Comparison of ENCODE assay signal across 11 cellular contexts in the genomic region with DNA sequence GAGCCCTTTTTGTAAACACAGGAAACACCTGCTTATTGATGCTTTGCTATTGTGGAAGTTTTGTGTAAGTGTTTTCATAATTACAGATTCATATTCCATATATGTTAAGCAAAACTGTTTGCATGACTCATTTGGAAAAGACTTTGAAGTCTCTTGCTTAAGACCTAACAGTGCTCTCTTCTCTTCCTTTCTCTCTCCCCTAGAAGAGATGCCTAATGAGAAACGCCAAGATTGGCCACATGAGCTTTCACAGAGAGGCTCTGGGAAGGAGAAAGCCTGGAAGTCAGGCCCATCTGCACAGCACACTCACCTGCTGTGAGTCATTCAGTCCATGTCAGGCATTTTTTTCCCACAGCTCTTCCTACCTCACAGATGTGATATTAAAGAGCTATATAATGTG.
DNase-seq lines count a peak whose midpoint lies in the region; ATAC-seq, FAIRE-seq and TF ChIP-seq lines count a peak whose summit lies in the region.
"Had no signal": no experiment of that assay in that cellular context is flagged by ENCODE, and none has a peak within 500 bp of the region (broad histone marks: within the 10 kb centered on the region; RNA-seq: fewer than 3 reads in every experiment).

No MANE protein-coding gene starts in this region.

- DNase-seq in MCF 10A (ENCODE audit: unreplicated experiment) (peak; percentile 90), breast epithelium (ENCODE audit: low spot score in 2 of 2) (no peak), RPMI8226 (peak; percentile 26), fibroblast of mammary gland (ENCODE audit: low read depth) (peak; percentile 63), urothelium cell line (ENCODE audit: low spot score) (peak; percentile 14), NCI-H2196 treated with DMSO at 0.1 percent for 48 hours (lab: John Stamatoyannopoulos, UW; ENCODE audit: unreplicated experiment) (no peak), NK-92 (lab: John Stamatoyannopoulos, UW; ENCODE audit: unreplicated experiment) (no peak)
- DNase-seq: hippocampal formation, NCI-H1092 had no signal

- no peak for TF ChIP-seq CTCF in MCF 10A (IDR thresholded peaks at IDR 0.05; ENCODE audit: unreplicated experiment)
- TF ChIP-seq CTCF in breast epithelium (IDR thresholded peaks at IDR 0.05): no peak
- no peak for TF ChIP-seq CTCF in fibroblast of mammary gland (conservative IDR thresholded peaks at IDR 0.05; ENCODE audit: control insufficient read depth, insufficient read depth, low read depth, low read length)

- no peaks in the 10 kb centered on the region for H3K27me3 Mint-ChIP-seq in MCF 10A (ENCODE audit: insufficient read depth, unreplicated experiment)

- no peaks in the 10 kb centered on the region for H3K4me1 ChIP-seq in breast epithelium

- H3K27ac Mint-ChIP-seq in MCF 10A (ENCODE audit: low read depth, unreplicated experiment): no peak overlapping the region

- no peaks in the 10 kb centered on the region for H3K9me3 ChIP-seq in breast epithelium

- no peaks in the 10 kb centered on the region for H3K36me3 ChIP-seq in breast epithelium

- POLR2A ChIA-PET in MCF 10A (lab: Yijun Ruan, JAX): interaction anchor here (0.8 to 2.0 kb wide), 6 partner anchors 22 to 364 kb away, joined by 3 to 9 read pairs (median 7); partner anchors contain the start of gene PALMD

- intact Hi-C loops in MCF 10A (cut with micrococcal nuclease): no loop called here
- intact Hi-C loops in breast epithelium (cut with DNase I; ENCODE audit: low total_unique reads): no loop called here

- peaks cover 24% of the 10 kb centered on the region for H3K4me1 Mint-ChIP-seq in MCF 10A (ENCODE audit: insufficient read depth, unreplicated experiment)

- BruUV-seq in MCF 10A (replicated peaks; lab: Mats Ljungman, UMichigan): no TSS peak

- no peak overlapping the region for H3K4me3 Mint-ChIP-seq in MCF 10A (ENCODE audit: unreplicated experiment)

- H3K4me3 ChIP-seq in breast epithelium (no peak overlapping the region), fibroblast of mammary gland (ENCODE audit: control insufficient read depth, low read depth, low read length) (no peak overlapping the region)
- H3K4me3 ChIP-seq: skin epidermis had no signal

- H3K27ac ChIP-seq in breast epithelium: no peak overlapping the region

- FAIRE-seq in urothelium cell line (lab: Jason Lieb, UNC): no peak

- ATAC-seq in GM19452 (IDR thresholded peaks at IDR 0.05; ENCODE audit: unreplicated experiment): no peak

- H3K36me3 Mint-ChIP-seq in MCF 10A (ENCODE audit: insufficient read depth, unreplicated experiment): no peaks in the 10 kb centered on the region

- TF ChIP-seq POLR2A in breast epithelium (IDR thresholded peaks at IDR 0.05): no peak

- no peaks in the 10 kb centered on the region for H3K9me3 Mint-ChIP-seq in MCF 10A (ENCODE audit: unreplicated experiment)

- CTCF ChIA-PET in MCF 10A (lab: Yijun Ruan, JAX): interaction anchor here (0.8 to 2.2 kb wide), 9 partner anchors 36 to 169 kb away, joined by 3 to 9 read pairs (median 7); partner anchors contain the start of gene PALMD

- H3K27me3 ChIP-seq in breast epithelium: no peaks in the 10 kb centered on the region

Comparison
In these comparisons a context has a peak if more than half of its experiments do, and no peak if none do; other contexts are left out.
1. DNase-seq: peak in MCF 10A (single experiment), RPMI8226 (single experiment), fibroblast of mammary gland (single experiment) and urothelium cell line (single experiment); none in breast epithelium (0 of 2), NCI-H2196 treated with DMSO at 0.1 percent for 48 hours (single experiment) and NK-92 (single experiment).